Comparison of ENCODE assay signal across 14 cellular contexts in the genomic region with DNA sequence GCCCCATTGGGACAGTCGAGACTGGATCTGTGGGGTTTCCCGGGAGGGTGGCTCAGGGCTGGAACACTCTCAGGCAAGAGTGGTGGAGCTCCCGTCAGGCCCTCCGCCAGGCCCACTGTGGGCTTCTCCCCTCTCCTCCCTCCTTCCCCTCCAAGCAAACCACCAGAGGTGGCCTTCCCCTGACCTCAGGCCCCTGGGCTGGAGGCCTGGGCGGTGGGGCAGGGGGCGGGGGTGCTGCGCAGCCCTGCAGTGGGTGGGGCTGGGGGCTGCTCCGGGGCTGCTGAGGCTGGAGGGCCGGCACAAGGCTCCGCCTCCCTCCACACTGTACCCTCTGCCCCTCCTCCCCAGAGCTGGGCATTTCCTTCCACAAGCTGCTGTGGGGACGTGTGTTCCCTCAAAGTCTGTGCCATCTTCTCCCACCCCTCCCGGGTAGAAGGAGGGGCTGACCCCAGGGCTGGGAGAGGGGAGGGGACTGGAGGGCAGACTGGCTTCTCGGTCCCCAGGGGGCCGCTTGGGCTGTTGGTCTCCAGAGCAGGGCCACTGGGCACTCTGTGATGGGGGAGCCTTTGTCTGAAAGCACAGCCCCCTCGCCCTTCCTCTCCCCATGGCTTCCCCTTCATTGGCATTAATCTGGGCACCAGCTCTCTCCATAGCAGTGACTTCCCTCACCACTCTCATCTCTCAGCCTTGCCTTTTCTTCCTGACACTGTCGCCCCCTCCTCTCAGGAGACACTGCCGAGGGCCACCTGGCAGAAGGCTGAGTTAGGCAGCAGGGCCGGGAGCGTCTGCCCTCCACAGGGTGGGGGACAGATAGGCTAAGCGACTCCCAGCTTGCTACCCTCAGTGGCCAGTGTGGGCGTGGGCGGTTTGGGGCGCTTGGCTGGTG. TPM values are rescaled to one million over a fixed set of nuclear protein-coding genes. Genes with fewer than 3 reads are reported as not detected.
DNase-seq lines count a peak whose midpoint lies in the region; ATAC-seq and TF ChIP-seq lines count a peak whose summit lies in the region.
"Had no signal": no experiment of that assay in that cellular context is flagged by ENCODE, and none has a peak within 500 bp of the region (broad histone marks: within the 10 kb centered on the region; RNA-seq: fewer than 3 reads in every experiment).

No MANE protein-coding gene starts in this region.

- H3K27ac Mint-ChIP-seq in activated naive CD8-positive, alpha-beta T cell treated with anti-CD3 and anti-CD28 coated beads, Interleukin-2, amount 10 ng/mL, durations not matched to agents 7 days and 5 days: peak overlapping the region; percentile 48
- no peak overlapping the region for H3K27ac Mint-ChIP-seq in activated naive CD8-positive, alpha-beta T cell treated with anti-CD3 and anti-CD28 coated beads for 36 hours

- H3K4me1 ChIP-seq in tibial artery (peaks cover 0 to 54% (median 41%) of the 10 kb centered on the region in 4 donors), adrenal gland (replicated peaks in 1 of 2) (peaks cover 0 to 12% of the 10 kb centered on the region in 2 donors)
- H3K4me1 ChIP-seq: body of pancreas had no signal

- intact Hi-C loops in left colon (cut with DNase I, micrococcal nuclease): no loop called here
- intact Hi-C loops in tibial artery (cut with DNase I; ENCODE audit: low total_unique reads): no loop called here
- intact Hi-C loops in adrenal gland (cut with DNase I): no loop called here

- H3K9me3 Mint-ChIP-seq in activated naive CD8-positive, alpha-beta T cell treated with anti-CD3 and anti-CD28 coated beads, Interleukin-2, amount 10 ng/mL, durations not matched to agents 7 days and 5 days: no peaks in the 10 kb centered on the region
- H3K9me3 Mint-ChIP-seq in activated naive CD8-positive, alpha-beta T cell treated with anti-CD3 and anti-CD28 coated beads for 36 hours: no peaks in the 10 kb centered on the region
- H3K9me3 Mint-ChIP-seq: activated T-cell treated with anti-CD3 and anti-CD28 coated beads, Interleukin-2, amount 50 U/mL, for 4 hours had no signal

- POLR2A ChIA-PET in activated naive CD8-positive, alpha-beta T cell treated with anti-CD3 and anti-CD28 coated beads, Interleukin-2, amount 10 ng/mL, durations not matched to agents 7 days and 5 days (lab: Charles Lee): no interaction called here

- H3K36me3 ChIP-seq in tibial artery: peaks cover 8 to 53% (median 35%) of the 10 kb centered on the region in 3 donors
- H3K36me3 ChIP-seq in adrenal gland (replicated peaks in 1 of 2): peaks cover 0 to 32% of the 10 kb centered on the region in 2 donors

- no peak overlapping the region for H3K4me3 Mint-ChIP-seq in activated naive CD8-positive, alpha-beta T cell treated with anti-CD3 and anti-CD28 coated beads, Interleukin-2, amount 10 ng/mL, durations not matched to agents 7 days and 5 days
- H3K4me3 Mint-ChIP-seq in activated naive CD8-positive, alpha-beta T cell treated with anti-CD3 and anti-CD28 coated beads for 36 hours: no peak overlapping the region
- H3K4me3 Mint-ChIP-seq: activated T-cell treated with anti-CD3 and anti-CD28 coated beads, Interleukin-2, amount 50 U/mL, for 4 hours had no signal

- no peak for DNase-seq in activated naive CD8-positive, alpha-beta T cell treated with anti-CD3 and anti-CD28 coated beads, Interleukin-2, amount 10 ng/mL, durations not matched to agents 7 days and 5 days
- DNase-seq in activated naive CD8-positive, alpha-beta T cell treated with anti-CD3 and anti-CD28 coated beads for 36 hours: no peak
- DNase-seq in left colon (no peak), tibial artery (no peak), adrenal gland (no peak)
- DNase-seq in central memory CD4-positive, alpha-beta T cell: no peak
- DNase-seq: ACHN; activated T-cell treated with anti-CD3 and anti-CD28 coated beads, Interleukin-2, amount 50 U/mL, for 4 hours; body of pancreas; erythroblast; Karpas-422; NCI-H2107 had no signal

- TF ChIP-seq CTCF in tibial artery (IDR thresholded peaks at IDR 0.05): no peak
- TF ChIP-seq CTCF in adrenal gland (IDR thresholded peaks at IDR 0.05): no peak

- no peaks in the 10 kb centered on the region for H3K9me3 ChIP-seq in tibial artery
- H3K9me3 ChIP-seq in adrenal gland (replicated peaks in 1 of 3): no peaks in the 10 kb centered on the region
- H3K9me3 ChIP-seq: body of pancreas had no signal

- H3K4me3 ChIP-seq in tibial artery: no peak overlapping the region
- H3K4me3 ChIP-seq in adrenal gland: no peak overlapping the region
- H3K4me3 ChIP-seq: body of pancreas had no signal

- H3K36me3 Mint-ChIP-seq in activated naive CD8-positive, alpha-beta T cell treated with anti-CD3 and anti-CD28 coated beads, Interleukin-2, amount 10 ng/mL, durations not matched to agents 7 days and 5 days: peaks cover 2% of the 10 kb centered on the region
- peaks cover 8% of the 10 kb centered on the region for H3K36me3 Mint-ChIP-seq in activated naive CD8-positive, alpha-beta T cell treated with anti-CD3 and anti-CD28 coated beads for 36 hours

- H3K27me3 ChIP-seq in tibial artery (no peaks in the 10 kb centered on the region), adrenal gland (no peaks in the 10 kb centered on the region)
- H3K27me3 ChIP-seq: body of pancreas had no signal

- 72 to 85% (median 74%) methylated on average over 11 to 23 of the region's 23 CpGs for WGBS in adrenal gland, 4 donors

- H3K27ac ChIP-seq in angular gyrus (ENCODE audit: low read depth, low read length) (peak overlapping the region; percentile 52), tibial artery (peak overlapping the region; percentile 59 to 69), adrenal gland (peak overlapping the region in 1 of 5 donors; percentile 17)
- H3K27ac ChIP-seq: body of pancreas had no signal

- no peak for ATAC-seq in activated naive CD8-positive, alpha-beta T cell treated with anti-CD3 and anti-CD28 coated beads, Interleukin-2, amount 10 ng/mL, durations not matched to agents 7 days and 5 days (ENCODE audit: low read depth)
- ATAC-seq in left colon (peak; percentile 3), GM19351 (IDR thresholded peaks at IDR 0.05; ENCODE audit: unreplicated experiment) (no peak)
- ATAC-seq: activated T-cell treated with anti-CD3 and anti-CD28 coated beads, Interleukin-2, amount 50 U/mL, for 4 hours; body of pancreas had no signal

- H3K27me3 Mint-ChIP-seq in activated naive CD8-positive, alpha-beta T cell treated with anti-CD3 and anti-CD28 coated beads, Interleukin-2, amount 10 ng/mL, durations not matched to agents 7 days and 5 days: no peaks in the 10 kb centered on the region
- H3K27me3 Mint-ChIP-seq in activated naive CD8-positive, alpha-beta T cell treated with anti-CD3 and anti-CD28 coated beads for 36 hours: no peaks in the 10 kb centered on the region

- TF ChIP-seq POLR2A in adrenal gland (IDR thresholded peaks at IDR 0.05): no peak

- H3K4me1 Mint-ChIP-seq in activated naive CD8-positive, alpha-beta T cell treated with anti-CD3 and anti-CD28 coated beads, Interleukin-2, amount 10 ng/mL, durations not matched to agents 7 days and 5 days: peaks cover 2% of the 10 kb centered on the region
- no peaks in the 10 kb centered on the region for H3K4me1 Mint-ChIP-seq in activated naive CD8-positive, alpha-beta T cell treated with anti-CD3 and anti-CD28 coated beads for 36 hours

RNA-seq across cellular contexts. Expression of a gene that starts 7.1 kb away (rescaled TPM):
- under 1 TPM; 0.58 to 0.74 TPM for total RNA-seq in activated naive CD8-positive, alpha-beta T cell treated with anti-CD3 and anti-CD28 coated beads, Interleukin-2, amount 10 ng/mL, durations not matched to agents 7 days and 5 days
- total RNA-seq in activated naive CD8-positive, alpha-beta T cell treated with anti-CD3 and anti-CD28 coated beads for 36 hours: under 1 TPM; 0.58 to 0.82 TPM
- total RNA-seq in left colon: 1 to 10 TPM; 2.1 to 2.5 TPM
- 1 to 10 TPM in 5 of 8 donors, under 1 TPM in 1, not detected in 2; 0.52 to 1.8 (median 1.2) TPM for total RNA-seq in adrenal gland
- polyA plus RNA-seq in adrenal gland: 1 to 10 TPM in 1 of 3 donors, under 1 TPM in 2; 0.33 to 4.5 (median 0.64) TPM

RNA-seq across cellular contexts. Expression of a gene that starts 28.9 kb away (rescaled TPM):
- 10 to 100 TPM; 39.1 to 39.7 TPM for total RNA-seq in activated naive CD8-positive, alpha-beta T cell treated with anti-CD3 and anti-CD28 coated beads, Interleukin-2, amount 10 ng/mL, durations not matched to agents 7 days and 5 days
- 10 to 100 TPM; 18.3 to 21.6 TPM for total RNA-seq in activated naive CD8-positive, alpha-beta T cell treated with anti-CD3 and anti-CD28 coated beads for 36 hours
- total RNA-seq in left colon (10 to 100 TPM; 24.6 to 34.2 TPM), adrenal gland (10 to 100 TPM; 11.6 to 61.3 (median 20.0) TPM)
- 10 to 100 TPM; 13.0 to 37.0 (median 29.7) TPM for polyA plus RNA-seq in adrenal gland
